ENCODE assay signal across 16 cellular contexts in the genomic region with DNA sequence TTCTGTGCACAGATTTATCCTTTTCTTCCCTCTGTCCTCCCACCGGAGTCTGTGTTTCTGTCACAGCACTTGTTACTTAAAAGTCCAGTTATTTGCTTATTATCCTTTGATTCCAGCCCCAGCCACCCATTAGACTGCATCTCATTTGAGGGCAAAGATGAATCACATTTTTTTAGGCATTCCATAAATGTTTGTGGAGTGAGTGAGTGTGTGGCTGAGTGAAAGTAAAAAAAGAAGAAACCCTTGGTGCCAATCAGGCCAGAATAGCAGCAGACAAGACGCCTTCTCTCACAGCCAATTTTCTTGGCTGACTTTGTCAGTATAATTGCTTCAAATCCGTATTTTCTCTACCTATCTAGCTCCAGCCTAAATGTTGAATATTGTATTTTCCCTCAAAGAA.
"Had no signal": no experiment of that assay in that cellular context is flagged by ENCODE, and none has a peak within 500 bp of the region (broad histone marks: within the 10 kb centered on the region; RNA-seq: fewer than 3 reads in every experiment).

No MANE protein-coding gene starts in this region.

- H3K27ac ChIP-seq: esophagus muscularis mucosa, heart right ventricle, lower lobe of right lung, tibial artery, uterus had no signal

- H3K27me3 ChIP-seq: esophagus muscularis mucosa, tibial artery, uterus had no signal

- H3K4me1 ChIP-seq: esophagus muscularis mucosa, heart right ventricle, lower lobe of right lung, tibial artery, uterus had no signal

- ATAC-seq: activated naive CD4-positive, alpha-beta T cell treated with anti-CD3 and anti-CD28 coated beads, Interleukin-2, amount 50 U/mL, for 72 hours; heart right ventricle; lower lobe of right lung; stimulated activated effector memory CD8-positive, alpha-beta T cell treated with anti-CD3 and anti-CD28 coated beads, Interleukin-12 subunit alpha, Interleukin-12 subunit beta, amount 100 ng/mL, for 72 hours; WTC11 had no signal

- H3K4me3 Mint-ChIP-seq: activated CD4-positive, alpha-beta T cell treated with anti-CD3 and anti-CD28 coated beads, Interleukin-2, amount 10 ng/mL, durations not matched to agents 7 days and 5 days; naive B cell; stimulated activated effector memory CD8-positive, alpha-beta T cell treated with anti-CD3 and anti-CD28 coated beads, Interleukin-12 subunit alpha, Interleukin-12 subunit beta, amount 100 ng/mL, for 72 hours; T-helper 1 cell treated with Interleukin-12 subunit alpha and Interleukin-12 subunit beta and Interleukin-4 antibody, amounts not matched to agents 30 μg/mL and 1 μg/mL, for 36 hours; WTC11 had no signal

- H3K4me3 ChIP-seq: esophagus muscularis mucosa, heart right ventricle, lower lobe of right lung, smooth muscle cell, tibial artery, uterus had no signal

- H3K27me3 Mint-ChIP-seq: activated CD4-positive, alpha-beta T cell treated with anti-CD3 and anti-CD28 coated beads, Interleukin-2, amount 10 ng/mL, durations not matched to agents 7 days and 5 days; naive B cell had no signal

- H3K4me1 Mint-ChIP-seq: activated CD4-positive, alpha-beta T cell treated with anti-CD3 and anti-CD28 coated beads, Interleukin-2, amount 10 ng/mL, durations not matched to agents 7 days and 5 days; naive B cell; stimulated activated effector memory CD8-positive, alpha-beta T cell treated with anti-CD3 and anti-CD28 coated beads, Interleukin-12 subunit alpha, Interleukin-12 subunit beta, amount 100 ng/mL, for 72 hours; WTC11 had no signal

- H3K27ac Mint-ChIP-seq: activated CD4-positive, alpha-beta T cell treated with anti-CD3 and anti-CD28 coated beads, Interleukin-2, amount 10 ng/mL, durations not matched to agents 7 days and 5 days; activated naive CD4-positive, alpha-beta T cell treated with anti-CD3 and anti-CD28 coated beads, Interleukin-2, amount 50 U/mL, for 72 hours; naive B cell; stimulated activated effector memory CD8-positive, alpha-beta T cell treated with anti-CD3 and anti-CD28 coated beads, Interleukin-12 subunit alpha, Interleukin-12 subunit beta, amount 100 ng/mL, for 72 hours; T-helper 1 cell treated with Interleukin-12 subunit alpha and Interleukin-12 subunit beta and Interleukin-4 antibody, amounts not matched to agents 30 μg/mL and 1 μg/mL, for 36 hours; WTC11 had no signal

- H3K9me3 Mint-ChIP-seq: activated CD4-positive, alpha-beta T cell treated with anti-CD3 and anti-CD28 coated beads, Interleukin-2, amount 10 ng/mL, durations not matched to agents 7 days and 5 days had no signal

- H3K36me3 ChIP-seq: esophagus muscularis mucosa, heart right ventricle, lower lobe of right lung, tibial artery, uterus had no signal

- DNase-seq: activated CD4-positive, alpha-beta T cell treated with anti-CD3 and anti-CD28 coated beads, Interleukin-2, amount 10 ng/mL, durations not matched to agents 7 days and 5 days; activated effector memory CD4-positive, alpha-beta T cell treated with anti-CD3 and anti-CD28 coated beads, Interleukin-2, amount 50 U/mL, for 16 hours; amygdala; foreskin fibroblast; heart right ventricle; lower lobe of right lung; midbrain; naive B cell; tibial artery; uterus had no signal

- H3K9me3 ChIP-seq: uterus had no signal

- H3K4me2 ChIP-seq: smooth muscle cell had no signal

- H3K36me3 Mint-ChIP-seq: activated naive CD4-positive, alpha-beta T cell treated with anti-CD3 and anti-CD28 coated beads, Interleukin-2, amount 50 U/mL, for 72 hours; naive B cell; stimulated activated effector memory CD8-positive, alpha-beta T cell treated with anti-CD3 and anti-CD28 coated beads, Interleukin-12 subunit alpha, Interleukin-12 subunit beta, amount 100 ng/mL, for 72 hours had no signal
